ENCODE assay signal across 1 cellular context in genomic region chr20:63497946-63498935, GRCh38.
A peak's percentile ranks its signal among the peaks of the same experiment; 100 is the strongest.
TF ChIP-seq lines count a peak whose summit lies in the region.

No MANE protein-coding gene starts in this region.

TF ChIP-seq in IMR-90, 13 proteins besides CTCF, POLR2A, EP300 and RAD21 (continued from another document):
- TF ChIP-seq MAZ (IDR thresholded peaks at IDR 0.05; ENCODE audit: borderline replicate concordance, low read depth, low read length) = peak; percentile 24; the same call in 1 of the 2 replicates
